ENCODE assay signal across 8 cellular contexts in the genomic region with DNA sequence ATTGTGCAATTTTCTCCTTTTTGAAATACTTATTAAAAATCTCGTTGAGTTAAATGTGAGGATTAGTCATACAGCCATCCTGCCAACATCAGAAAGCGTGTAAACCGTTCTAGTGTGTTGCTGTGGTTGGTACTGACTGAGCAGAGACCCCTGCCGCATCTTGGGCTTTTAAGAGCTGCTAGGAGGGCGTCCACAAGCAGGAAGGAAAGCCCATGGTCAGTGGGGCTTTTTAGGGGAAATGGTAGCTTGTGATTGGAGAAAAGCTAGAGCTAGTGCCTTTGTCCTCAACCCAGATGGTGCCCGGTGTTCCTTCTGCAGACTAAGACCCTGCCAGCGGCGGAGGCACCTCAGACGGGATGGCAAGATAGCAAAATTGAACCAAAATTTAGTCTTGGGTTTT. TPM values are rescaled to one million over a fixed set of nuclear protein-coding genes. Genes with fewer than 3 reads are reported as not detected.
DNase-seq lines count a peak whose midpoint lies in the region; ATAC-seq and TF ChIP-seq lines count a peak whose summit lies in the region.

No MANE protein-coding gene starts in this region.

- H3K36me3 ChIP-seq in SJSA1 (peaks cover 25% of the 10 kb centered on the region), upper lobe of right lung (peaks cover 8% of the 10 kb centered on the region)

- intact Hi-C loops in upper lobe of right lung (cut with DNase I) = no loop called here

- H3K9me3 ChIP-seq in SJSA1 (replicated peaks) (no peaks in the 10 kb centered on the region), upper lobe of right lung (no peaks in the 10 kb centered on the region)

- ATAC-seq in upper lobe of right lung = no peak
- no peak for ATAC-seq in GM21360 (IDR thresholded peaks at IDR 0.05; ENCODE audit: unreplicated experiment)
- no peak for ATAC-seq in HG03159 (IDR thresholded peaks at IDR 0.05; ENCODE audit: unreplicated experiment)

- H3K27ac ChIP-seq in SJSA1 (no peak overlapping the region), upper lobe of right lung (peak overlapping the region; percentile 90)

- H3K4me3 Mint-ChIP-seq in chondrocyte (ENCODE audit: unreplicated experiment) (peak overlapping the region; percentile 86), mesothelial cell of epicardium (peak overlapping the region; percentile 92)

- TF ChIP-seq CTCF in chondrocyte (IDR thresholded peaks at IDR 0.05) = no peak
- TF ChIP-seq CTCF in mesothelial cell of epicardium (IDR thresholded peaks at IDR 0.05; ENCODE audit: unreplicated experiment) = no peak
- TF ChIP-seq CTCF in upper lobe of right lung (IDR thresholded peaks at IDR 0.05) = no peak

- no peaks in the 10 kb centered on the region for H3K27me3 Mint-ChIP-seq in chondrocyte (ENCODE audit: low read depth)
- H3K27me3 Mint-ChIP-seq in mesothelial cell of epicardium (ENCODE audit: low read depth) = no peaks in the 10 kb centered on the region

- H3K4me1 ChIP-seq in SJSA1 (replicated peaks) (peaks cover 11% of the 10 kb centered on the region), upper lobe of right lung (peaks cover 39% of the 10 kb centered on the region)

- H3K36me3 Mint-ChIP-seq in chondrocyte (ENCODE audit: low read depth) (peaks cover under 1% of the 10 kb centered on the region), mesothelial cell of epicardium (peaks cover 4% of the 10 kb centered on the region)

- H3K27ac Mint-ChIP-seq in chondrocyte (ENCODE audit: unreplicated experiment) = peak overlapping the region; percentile 86
- no peak overlapping the region for H3K27ac Mint-ChIP-seq in mesothelial cell of epicardium

- peak; percentile 13 for DNase-seq in NK-92 treated with Interleukin-12 subunit alpha and Interleukin-12 subunit beta, amount 100 ng/mL, for 24 hours (lab: John Stamatoyannopoulos, UW)
- no peak for DNase-seq in NK-92 (lab: John Stamatoyannopoulos, UW; ENCODE audit: unreplicated experiment)
- DNase-seq in SJSA1 (ENCODE audit: low read depth in 1 of 2, low spot score in 2 of 2) = peak in 1 of 2 experiments; percentile 12
- no peak for DNase-seq in chondrocyte (ENCODE audit: low spot score)
- no peak for DNase-seq in mesothelial cell of epicardium (ENCODE audit: low spot score in 2 of 2, unreplicated experiment in 2 of 2)
- no peak for DNase-seq in upper lobe of right lung

- no peaks in the 10 kb centered on the region for H3K27me3 ChIP-seq in SJSA1 (replicated peaks)
- H3K27me3 ChIP-seq in upper lobe of right lung = no peaks in the 10 kb centered on the region

- H3K9me3 Mint-ChIP-seq in chondrocyte (ENCODE audit: low read depth) (no peaks in the 10 kb centered on the region), mesothelial cell of epicardium (no peaks in the 10 kb centered on the region)

- H3K4me3 ChIP-seq in SJSA1 = peak overlapping the region; percentile 83
- peak overlapping the region; percentile 86 for H3K4me3 ChIP-seq in upper lobe of right lung

- H3K4me1 Mint-ChIP-seq in chondrocyte (ENCODE audit: low read depth) (peaks cover 61% of the 10 kb centered on the region), mesothelial cell of epicardium (peaks cover 34% of the 10 kb centered on the region)

RNA-seq across cellular contexts. Expression of a gene that starts 1.4 kb away (rescaled TPM):
- 57.1 and 63.5 TPM in 2 replicates for total RNA-seq in SJSA1 (2014; rRNA removed; shearing (Covaris generic))
- total RNA-seq in chondrocyte (79.7 to 95.5 TPM (median 81.5 TPM) in 3 replicates), mesothelial cell of epicardium (83.4 to 86.3 TPM (median 85.9 TPM) in 3 replicates), upper lobe of right lung (94.0 TPM)

RNA-seq across cellular contexts. Expression of a gene that starts 1.5 kb away (rescaled TPM):
- 3.6 and 4.0 TPM in 2 replicates for total RNA-seq in SJSA1 (2014; rRNA removed; shearing (Covaris generic))
- total RNA-seq in chondrocyte = 8.0 to 10.4 TPM (median 9.6 TPM) in 3 replicates
- 9.3 to 10.2 TPM (median 9.7 TPM) in 3 replicates for total RNA-seq in mesothelial cell of epicardium
- total RNA-seq in upper lobe of right lung = 5.5 TPM

RNA-seq across cellular contexts. Expression of a gene that starts 28.2 kb away (rescaled TPM):
- total RNA-seq in SJSA1 (2014; rRNA removed; shearing (Covaris generic)) = not detected in 2 replicates
- total RNA-seq in chondrocyte (not detected in 3 replicates), mesothelial cell of epicardium (0.22 to 0.27 TPM in 2 of 3 replicates, not detected in the other), upper lobe of right lung (not detected)

RNA-seq across cellular contexts. Expression of a gene that starts 52.0 kb away (rescaled TPM):
- 64.4 and 102 TPM in 2 replicates for total RNA-seq in SJSA1 (2014; rRNA removed; shearing (Covaris generic))
- total RNA-seq in chondrocyte = 71.9 to 89.8 TPM (median 74.0 TPM) in 3 replicates
- 82.4 to 85.6 TPM (median 84.4 TPM) in 3 replicates for total RNA-seq in mesothelial cell of epicardium
- total RNA-seq in upper lobe of right lung = 69.5 TPM
